Comparison of ENCODE assay signal across 8 cellular contexts in the genomic region with DNA sequence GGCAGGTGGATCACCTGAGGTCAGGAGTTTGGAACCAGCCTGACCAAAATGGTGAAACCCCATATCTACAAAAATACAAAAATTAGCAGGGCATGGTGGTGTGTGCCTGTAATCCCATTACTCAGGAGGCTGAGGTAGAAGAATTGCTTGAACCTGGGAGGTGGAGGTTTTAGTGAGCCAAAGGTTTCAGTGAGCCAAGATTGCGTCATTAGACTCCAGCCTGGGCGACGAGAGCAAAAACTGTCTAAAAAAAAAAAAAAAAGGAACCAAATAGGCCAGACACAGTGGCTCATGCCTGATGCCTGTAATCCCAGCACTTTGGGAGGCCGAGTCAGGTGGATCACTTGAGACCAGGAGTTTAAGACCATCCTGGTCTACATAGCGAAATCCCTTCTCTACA. TPM values are rescaled to one million over a fixed set of nuclear protein-coding genes. Genes with fewer than 3 reads are reported as not detected.
"Had no signal": no experiment of that assay in that cellular context is flagged by ENCODE, and none has a peak within 500 bp of the region (broad histone marks: within the 10 kb centered on the region; RNA-seq: fewer than 3 reads in every experiment).

No MANE protein-coding gene starts in this region.

RNA-seq across cellular contexts. Expression of a gene that starts 12.8 kb away (rescaled TPM):
- total RNA-seq: activated B cell treated with CpG ODN at 0.5 μM for 24 hours; activated CD8-positive, alpha-beta T cell treated with anti-CD3 and anti-CD28 coated beads for 36 hours; activated T-cell treated with anti-CD3 and anti-CD28 coated beads, Interleukin-2, amount 50 U/mL, for 4 hours; activated T-helper 17 cell treated with anti-CD3 and anti-CD28 coated beads, Interleukin-2, amount 50 U/mL, for 72 hours; astrocyte; bronchial epithelial cell; cardiac septum; T-helper 2 cell treated with Interferon-gamma antibody and Interleukin-4, amounts not matched to agents 100 ng/mL and 5 ng/mL, for 36 hours had no signal
